ENCODE assay signal across 7 cellular contexts in genomic region chr10:128487517-128487916, GRCh38.
"Had no signal": no experiment of that assay in that cellular context is flagged by ENCODE, and none has a peak within 500 bp of the region (broad histone marks: within the 10 kb centered on the region; RNA-seq: fewer than 3 reads in every experiment).

No MANE protein-coding gene starts in this region.

- H2AFZ ChIP-seq: GM23248 had no signal

- H3K9ac ChIP-seq: GM23248 had no signal

- DNase-seq: GM23248, GOT3, H7, HFFc6, IMR-90 had no signal

- H3K27ac ChIP-seq: GM23248 had no signal

- H3K4me3 ChIP-seq: GM23248, HAP-1 had no signal

- H3K27ac Mint-ChIP-seq: HFFc6 had no signal

- H3K4me3 Mint-ChIP-seq: HFFc6 had no signal

- ATAC-seq: HCT116 had no signal

- H3K36me3 ChIP-seq: HAP-1 had no signal

- H3K9me3 ChIP-seq: HAP-1 had no signal

- H3K4me1 ChIP-seq: HAP-1 had no signal
